8 cellular contexts compared by ENCODE assay signal in the genomic region with DNA sequence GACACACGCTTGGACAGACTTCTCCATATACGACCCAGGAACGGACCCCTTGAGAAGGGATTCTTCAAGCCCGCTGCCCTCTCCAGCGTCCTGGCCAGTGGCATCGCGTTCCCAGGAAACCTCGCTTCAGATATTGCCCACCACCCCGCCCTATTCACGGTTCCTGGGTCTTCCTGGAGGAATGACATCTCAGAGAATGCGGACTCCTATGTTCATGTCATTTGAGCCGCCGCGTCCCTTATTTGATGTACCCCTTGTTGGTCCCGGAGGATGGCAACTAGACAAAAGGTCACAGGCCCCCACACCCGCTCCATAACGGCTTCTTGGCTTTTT. TPM values are rescaled to one million over a fixed set of nuclear protein-coding genes. Genes with fewer than 3 reads are reported as not detected.
DNase-seq lines count a peak whose midpoint lies in the region; ATAC-seq and TF ChIP-seq lines count a peak whose summit lies in the region.

No MANE protein-coding gene starts in this region.

- H3K9me3 ChIP-seq in cardiac muscle cell (ENCODE audit: low read depth) (no peaks in the 10 kb centered on the region), adipocyte (ENCODE audit: control insufficient read depth, low read length) (no peaks in the 10 kb centered on the region), left lung (no peaks in the 10 kb centered on the region), tibial artery (no peaks in the 10 kb centered on the region)

- H3K36me3 ChIP-seq in cardiac muscle cell (no peaks in the 10 kb centered on the region), adipocyte (ENCODE audit: control insufficient read depth, insufficient read depth, low read length, severe bottlenecking) (no peaks in the 10 kb centered on the region), left lung (no peaks in the 10 kb centered on the region), tibial artery (no peaks in the 10 kb centered on the region)

- no peak for DNase-seq in cardiac muscle cell (ENCODE audit: low read depth in 1 of 2, low spot score in 1 of 2)
- DNase-seq in Right ventricle myocardium superior = no peak
- DNase-seq in adipocyte (ENCODE audit: low read depth) = no peak
- peak in 1 of 2 donors; percentile 38 for DNase-seq in left lung
- peak in 1 of 2 donors; percentile 64 for DNase-seq in tibial artery
- no peak for DNase-seq in AG08396 (ENCODE audit: low spot score)

- peak overlapping the region; percentile 93 for H3K9ac ChIP-seq in adipocyte (ENCODE audit: low read length)

- ATAC-seq in Right ventricle myocardium superior (ENCODE audit: poor library complexity) = no peak
- no peak for ATAC-seq in left lung
- no peak for ATAC-seq in HG02973 (IDR thresholded peaks at IDR 0.05; ENCODE audit: unreplicated experiment)
- no peak for ATAC-seq in GM18873 (IDR thresholded peaks at IDR 0.05; ENCODE audit: low FRiP score, unreplicated experiment)

- peaks cover 30% of the 10 kb centered on the region for H3K27me3 ChIP-seq in cardiac muscle cell
- H3K27me3 ChIP-seq in adipocyte (replicated peaks; ENCODE audit: control insufficient read depth, insufficient read depth, low read length) = no peaks in the 10 kb centered on the region
- H3K27me3 ChIP-seq in left lung = no peaks in the 10 kb centered on the region
- no peaks in the 10 kb centered on the region for H3K27me3 ChIP-seq in tibial artery

- H3K27ac ChIP-seq in cardiac muscle cell (no peak overlapping the region), left lung (peak overlapping the region in 1 of 2 donors; percentile 92), tibial artery (peak overlapping the region; percentile 57 to 82)

- intact Hi-C loops in Right ventricle myocardium superior (cut with DNase I) (no loop called here), left lung (cut with DNase I) (no loop called here), tibial artery (cut with DNase I; ENCODE audit: low total_unique reads) (no loop called here)

- H3K4me1 ChIP-seq in cardiac muscle cell (ENCODE audit: low read depth) (no peaks in the 10 kb centered on the region), adipocyte (ENCODE audit: control insufficient read depth, insufficient read depth, low read length) (peaks cover 27% of the 10 kb centered on the region), left lung (peaks cover 4 to 55% of the 10 kb centered on the region in 2 donors), tibial artery (peaks cover 0 to 22% (median 14%) of the 10 kb centered on the region in 4 donors)

- H3K4me3 ChIP-seq in cardiac muscle cell (peak overlapping the region; percentile 87), adipocyte (ENCODE audit: low read length) (peak overlapping the region; percentile 97), left lung (peak overlapping the region; percentile 88 to 95), tibial artery (peak overlapping the region; percentile 77 to 87)

- TF ChIP-seq CTCF in cardiac muscle cell (IDR thresholded peaks at IDR 0.05; ENCODE audit: low read depth, low read length) = no peak
- TF ChIP-seq CTCF in left lung (IDR thresholded peaks at IDR 0.05) = no peak
- no peak for TF ChIP-seq CTCF in tibial artery (IDR thresholded peaks at IDR 0.05)

RNA-seq across cellular contexts. Expression of a gene that starts 0.6 kb away (rescaled TPM):
- total RNA-seq in cardiac muscle cell = 18.0 and 20.8 TPM in 2 replicates
- polyA plus RNA-seq in cardiac muscle cell = 16.9 and 17.0 TPM in 2 replicates
- 20.9 TPM for total RNA-seq in Right ventricle myocardium superior
- total RNA-seq in left lung = 10 to 100 TPM; 30.2 to 49.0 TPM
